Comparison of ENCODE assay signal across 19 cellular contexts in the genomic region with DNA sequence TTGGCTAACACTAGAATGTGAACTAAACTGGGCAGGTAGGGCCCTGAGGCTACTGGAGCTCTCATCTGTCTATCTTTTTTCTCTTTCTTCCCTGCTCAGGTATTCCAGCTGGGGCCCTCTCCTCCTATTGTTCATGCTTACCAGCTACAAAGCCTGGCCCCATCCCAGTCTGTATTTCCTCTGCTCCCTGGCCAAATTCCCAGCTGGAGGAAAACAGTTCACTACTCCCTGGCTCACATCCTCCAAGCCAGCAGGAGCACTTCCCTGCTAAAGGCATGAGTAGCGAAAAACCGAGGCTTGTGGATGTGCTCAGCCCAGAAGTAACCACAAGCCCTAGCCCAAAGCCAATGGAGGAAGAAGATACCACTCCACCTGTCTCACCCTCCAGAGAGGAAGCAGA.
DNase-seq lines count a peak whose midpoint lies in the region; ATAC-seq, FAIRE-seq and TF ChIP-seq lines count a peak whose summit lies in the region.
"Had no signal": no experiment of that assay in that cellular context is flagged by ENCODE, and none has a peak within 500 bp of the region (broad histone marks: within the 10 kb centered on the region; RNA-seq: fewer than 3 reads in every experiment).

No MANE protein-coding gene starts in this region.

- H2BK15ac ChIP-seq in H1 (ENCODE audit: low read length): no peak overlapping the region

- H2AFZ ChIP-seq in H1 (ENCODE audit: low read length): no peak overlapping the region

- H3K23ac ChIP-seq in H1 (ENCODE audit: insufficient read length): no peak overlapping the region

- H4K5ac ChIP-seq in H1 (ENCODE audit: insufficient read length, low read depth, low read length): no peak overlapping the region

- no peaks in the 10 kb centered on the region for H3K79me2 ChIP-seq in H1 (ENCODE audit: control insufficient read depth in 1 of 2, insufficient read depth in 2 of 2, low read length in 2 of 2)

- no peaks in the 10 kb centered on the region for H3K23me2 ChIP-seq in H1 (ENCODE audit: low read depth, low read length)

- H2AK5ac ChIP-seq in H1 (ENCODE audit: low read depth, low read length): no peak overlapping the region

- no peaks in the 10 kb centered on the region for H4K20me1 ChIP-seq in H1 (replicated peaks in 1 of 2; ENCODE audit: control insufficient read depth in 1 of 2, insufficient read depth in 2 of 2, low read length in 2 of 2)

- H3K27ac ChIP-seq in H1 (ENCODE audit: low read depth, low read length) (no peak overlapping the region), Peyer's patch (no peak overlapping the region)

- H3K4me3 ChIP-seq in H1 (ENCODE audit: extremely low read depth in 1 of 4, insufficient read depth in 2 of 4, low read depth in 3 of 4, low read length in 4 of 4) (no peak overlapping the region), Peyer's patch (no peak overlapping the region)

- CTCF ChIA-PET in H1 (lab: Charles Lee; ENCODE audit: partially characterized antibody): no interaction called here

- no peak overlapping the region for H3K4ac ChIP-seq in H1 (replicated peaks; ENCODE audit: insufficient read length, low read depth, low read length)

- intact Hi-C loops in left ventricle myocardium superior (cut with micrococcal nuclease) (no loop called here), Right ventricle myocardium superior (cut with DNase I) (no loop called here)

- TF ChIP-seq POLR2A in H1 (IDR thresholded peaks at IDR 0.05; ENCODE audit: control extremely low read depth in 1 of 2, low read depth in 2 of 2, low read length in 2 of 2): no peak
- no peak for TF ChIP-seq POLR2A in Peyer's patch (IDR thresholded peaks at IDR 0.05)

- TF ChIP-seq EP300 in H1 (IDR thresholded peaks at IDR 0.05; ENCODE audit: borderline replicate concordance in 1 of 2, low read depth in 2 of 2, low read length in 2 of 2): no peak

- no peak overlapping the region for H4K8ac ChIP-seq in H1 (ENCODE audit: extremely low read depth, insufficient read depth, low read length)

- H3K4me1 ChIP-seq in H1 (replicated peaks in 1 of 4; ENCODE audit: control insufficient read depth in 3 of 4, insufficient read depth in 4 of 4, low read length in 3 of 4) (peaks cover 0 to 3% (median 0%) of the 10 kb centered on the region in 4 experiments; a peak in 2 of 7 replicates), Peyer's patch (no peaks in the 10 kb centered on the region)
- H3K4me1 ChIP-seq: BE2C had no signal

- no peak overlapping the region for H3K9ac ChIP-seq in H1 (replicated peaks in 1 of 4; ENCODE audit: extremely low read depth in 1 of 4, low read depth in 3 of 4, low read length in 3 of 4)

- no peak overlapping the region for H2BK120ac ChIP-seq in H1 (replicated peaks; ENCODE audit: low read depth, low read length)

- no peaks in the 10 kb centered on the region for H3K36me3 ChIP-seq in H1 (ENCODE audit: control insufficient read depth in 2 of 4, insufficient read depth in 4 of 4, low read length in 3 of 4)
- H3K36me3 ChIP-seq in Peyer's patch: no peaks in the 10 kb centered on the region
- H3K36me3 ChIP-seq: BE2C had no signal

- TF ChIP-seq RAD21 in H1 (IDR thresholded peaks at IDR 0.05 in 1 of 2, conservative IDR thresholded peaks at IDR 0.05 in 1 of 2; ENCODE audit: low read depth in 2 of 2, low read length in 2 of 2): no peak

- no peak overlapping the region for H2BK5ac ChIP-seq in H1 (ENCODE audit: low read depth, low read length)

- TF ChIP-seq CTCF in H1 (IDR thresholded peaks at IDR 0.05; ENCODE audit: control extremely low read depth in 1 of 3, insufficient read depth in 1 of 3, low read depth in 1 of 3, low read length in 3 of 3) (no peak), Peyer's patch (IDR thresholded peaks at IDR 0.05) (no peak)

- DNase-seq in left ventricle myocardium superior (peak; percentile 19), Right ventricle myocardium superior (no peak), NCI-H226 (peak; percentile 34), H1 (ENCODE audit: low read depth in 1 of 2, low spot score in 2 of 2) (no peak), Peyer's patch (no peak), NCI-H1930 (lab: John Stamatoyannopoulos, UW) (no peak)
- no peak for DNase-seq in activated CD4-positive, alpha-beta T cell treated with anti-CD3 and anti-CD28 coated beads for 48 hours
- DNase-seq: BE2C; CD4-positive, CD25-positive, alpha-beta regulatory T cell; CD8-positive, alpha-beta memory T cell; COR-L47; DMS 273 treated with DMSO at 0.1 percent for 48 hours; DMS53; DND-41; GF-D8; GOT3; H9; IMR-90 had no signal

- no peak overlapping the region for H2BK20ac ChIP-seq in H1 (ENCODE audit: low read length)

- POLR2A ChIA-PET in H1 (lab: Charles Lee; ENCODE audit: partially characterized antibody): no interaction called here

- H3K79me1 ChIP-seq in H1 (ENCODE audit: low read depth, low read length): no peaks in the 10 kb centered on the region

- ATAC-seq in left ventricle myocardium superior (peak; percentile 52), Right ventricle myocardium superior (ENCODE audit: poor library complexity) (no peak)

- FAIRE-seq in H1 (lab: Jason Lieb, UNC): peak; percentile 13
- FAIRE-seq: HTR-8/SVneo had no signal

- H3K9me3 ChIP-seq in H1 (ENCODE audit: insufficient read depth in 2 of 2, low read depth in 1 of 2, low read length in 1 of 2): no peaks in the 10 kb centered on the region
- H3K9me3 ChIP-seq in Peyer's patch: no peaks in the 10 kb centered on the region
- H3K9me3 ChIP-seq: BE2C had no signal

- no peak overlapping the region for H3K56ac ChIP-seq in H1 (replicated peaks; ENCODE audit: insufficient read length, low read depth, low read length)

- no peak overlapping the region for H3K14ac ChIP-seq in H1 (ENCODE audit: insufficient read length)

- H3K27me3 ChIP-seq in H1 (replicated peaks in 1 of 4; ENCODE audit: control insufficient read depth in 3 of 4, extremely low read depth in 1 of 4, insufficient read depth in 3 of 4, low read length in 3 of 4) (no peaks in the 10 kb centered on the region), Peyer's patch (no peaks in the 10 kb centered on the region)
- H3K27me3 ChIP-seq: BE2C had no signal

- H2BK12ac ChIP-seq in H1 (ENCODE audit: low read depth, low read length): no peak overlapping the region

- H3K4me2 ChIP-seq in H1 (ENCODE audit: insufficient read depth in 1 of 2, low read depth in 2 of 2, low read length in 2 of 2): no peak overlapping the region

- WGBS in H1 (ENCODE audit: extremely low coverage in 1 of 2, insufficient coverage in 1 of 2, insufficient read length in 1 of 2, insufficient replicate concordance in 2 of 2, low coverage in 1 of 2, low lambda C conversion rate in 2 of 2, missing lambda C conversion rate in 1 of 2), 2 experiments: 90% methylated on average over 2 of the region's 2 CpGs; no CpG with 5 or more reads in 1 of the 2 experiments

- H4K91ac ChIP-seq in H1 (replicated peaks; ENCODE audit: insufficient read length, low read length): no peak overlapping the region

- no peak overlapping the region for H3K18ac ChIP-seq in H1 (ENCODE audit: extremely low read depth, low read length)

TF ChIP-seq in H1, 55 proteins besides CTCF, POLR2A, EP300 and RAD21 (continues in another document):
- no peak for TF ChIP-seq CHD1 (IDR thresholded peaks at IDR 0.05; ENCODE audit: low read depth, low read length)
- TF ChIP-seq SP1 (IDR thresholded peaks at IDR 0.05; ENCODE audit: low read depth, low read length): no peak
- TF ChIP-seq HDAC2 (IDR thresholded peaks at IDR 0.05; ENCODE audit: borderline replicate concordance in 1 of 2, low read depth in 2 of 2, low read length in 2 of 2): no peak
- TF ChIP-seq SP4 (IDR thresholded peaks at IDR 0.05; ENCODE audit: low read length): no peak

Comparison
In these comparisons a context has a peak if more than half of its experiments do, and no peak if none do; other contexts are left out.
1. DNase-seq: peak in left ventricle myocardium superior (single experiment) and NCI-H226 (single experiment); none in Right ventricle myocardium superior (single experiment), H1 (0 of 2), Peyer's patch (0 of 3), NCI-H1930 (0 of 2) and activated CD4-positive, alpha-beta T cell treated with anti-CD3 and anti-CD28 coated beads for 48 hours (single experiment).